9 cellular contexts compared by ENCODE assay signal in genomic region chr2:90207454-90208058, GRCh38.
DNase-seq lines count a peak whose midpoint lies in the region; ATAC-seq, FAIRE-seq and TF ChIP-seq lines count a peak whose summit lies in the region.
"Had no signal": no experiment of that assay in that cellular context is flagged by ENCODE, and none has a peak within 500 bp of the region (broad histone marks: within the 10 kb centered on the region; RNA-seq: fewer than 3 reads in every experiment).

No MANE protein-coding gene starts in this region.

- H4K20me1 ChIP-seq in Karpas-422 (ENCODE audit: insufficient read depth, low read depth, low read length) = no peaks in the 10 kb centered on the region

- H3K27me3 ChIP-seq in Karpas-422 (ENCODE audit: low read length) = no peaks in the 10 kb centered on the region

- H2AFZ ChIP-seq in Karpas-422 (ENCODE audit: low read length) = no peak overlapping the region

- H3K79me2 ChIP-seq in Karpas-422 (ENCODE audit: low read length) = no peaks in the 10 kb centered on the region

- no peak overlapping the region for H3K4me2 ChIP-seq in Karpas-422 (ENCODE audit: low read depth, low read length, poor library complexity, severe bottlenecking)

- no peaks in the 10 kb centered on the region for H3K9me2 ChIP-seq in Karpas-422 (replicated peaks; ENCODE audit: insufficient read depth, low read length)

- in situ Hi-C loops in GM13977 (cut with MboI; ENCODE audit: low pct_unique_long_range_greater_than_20kb, low sequenced_read_pairs, unreplicated experiment) = no loop called here

- H3K9me3 ChIP-seq in Karpas-422 (ENCODE audit: low read length) = no peaks in the 10 kb centered on the region; the same call in 1 of the 2 replicates

- H3K36me3 ChIP-seq in Karpas-422 (ENCODE audit: insufficient read depth, low read length) = no peaks in the 10 kb centered on the region

- no peak overlapping the region for H3K9ac ChIP-seq in Karpas-422 (ENCODE audit: low read length)

- DNase-seq in AG08396 (ENCODE audit: low spot score) (peak; percentile 2), GM13977 (ENCODE audit: low spot score) (peak; percentile 12), Karpas-422 (peak; percentile 90), NCI-H146 (lab: John Stamatoyannopoulos, UW) (no peak), A172 (ENCODE audit: low spot score) (no peak), MV-4-11 (lab: John Stamatoyannopoulos, UW) (no peak)
- DNase-seq: NCI-H524 had no signal

- FAIRE-seq in endometrium (lab: Jason Lieb, UNC) = peak; percentile 23

- TF ChIP-seq CTCF in GM13977 (IDR thresholded peaks at IDR 0.05; ENCODE audit: extremely low read depth, insufficient read depth, missing control alignments) = peak; percentile 39

- peak overlapping the region; percentile 89 for H3K27ac ChIP-seq in Karpas-422 (ENCODE audit: low read length)

- no peak overlapping the region for H3K4me3 ChIP-seq in Karpas-422 (ENCODE audit: low read length)

- H3K4me1 ChIP-seq in Karpas-422 (ENCODE audit: low read length) = peaks cover 51% of the 10 kb centered on the region

- ATAC-seq in HG03457 (IDR thresholded peaks at IDR 0.05; ENCODE audit: unreplicated experiment) = no peak

Comparison
In these comparisons a context has a peak if more than half of its experiments do, and no peak if none do; other contexts are left out.
1. DNase-seq: peak in AG08396 (single experiment), GM13977 (single experiment) and Karpas-422 (single experiment); none in NCI-H146 (single experiment), A172 (single experiment) and MV-4-11 (single experiment).